Comparison of ENCODE assay signal across 8 cellular contexts in the genomic region with DNA sequence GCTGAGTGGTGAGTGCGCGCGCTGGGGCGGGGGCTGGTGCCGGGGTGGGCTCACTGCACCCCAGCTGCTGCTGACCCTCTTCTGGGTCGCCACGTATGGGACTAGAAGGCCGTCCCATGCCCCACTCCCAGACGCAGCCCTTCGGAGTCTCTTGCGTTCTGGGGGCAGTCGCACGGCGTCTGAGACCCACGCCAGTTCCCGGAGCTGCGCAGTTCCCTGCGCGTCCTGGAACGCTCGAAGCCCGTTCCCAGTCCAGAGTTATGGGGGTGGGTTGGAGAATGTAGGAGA. TPM values are rescaled to one million over a fixed set of nuclear protein-coding genes. Genes with fewer than 3 reads are reported as not detected.
DNase-seq lines count a peak whose midpoint lies in the region; ATAC-seq and TF ChIP-seq lines count a peak whose summit lies in the region.

No MANE protein-coding gene starts in this region.

- H3K27ac Mint-ChIP-seq in naive thymus-derived CD4-positive, alpha-beta T cell: peak overlapping the region in 1 of 9 donors; percentile 30

- peaks cover 0 to 4% (median 0%) of the 10 kb centered on the region in 11 donors for H3K9me3 Mint-ChIP-seq in naive thymus-derived CD4-positive, alpha-beta T cell

- peaks cover 0 to 3% (median 0%) of the 10 kb centered on the region in 5 donors for H3K36me3 Mint-ChIP-seq in naive thymus-derived CD4-positive, alpha-beta T cell

- WGBS in esophagus, 2 donors: 0 to 3% methylated on average over 21 to 22 of the region's 22 CpGs

- peaks cover 22% of the 10 kb centered on the region for H3K36me3 ChIP-seq in MG63
- H3K36me3 ChIP-seq in esophagus (ENCODE audit: control insufficient read depth in 2 of 2, insufficient read depth in 2 of 2, low read length in 1 of 2): no peaks in the 10 kb centered on the region
- no peaks in the 10 kb centered on the region for H3K36me3 ChIP-seq in naive thymus-derived CD4-positive, alpha-beta T cell (ENCODE audit: control insufficient read depth in 2 of 3, insufficient read depth in 3 of 3, low read length in 3 of 3)

- intact Hi-C loops in naive thymus-derived CD4-positive, alpha-beta T cell (cut with micrococcal nuclease): loop anchor here (1.0 to 2.0 kb wide), 2 partner anchors 28 kb away; partner anchors contain the start of gene BTG4 (in 1 of the 2)

- peak overlapping the region in 9 of 10 donors; percentile 22 to 88 (median 82) for H3K4me3 Mint-ChIP-seq in naive thymus-derived CD4-positive, alpha-beta T cell

- no peak for TF ChIP-seq CTCF in AG04449 (IDR thresholded peaks at IDR 0.05; ENCODE audit: insufficient read depth, low read length, missing control alignments)

- peak overlapping the region; percentile 28 to 34 for H3K27ac ChIP-seq in esophagus (ENCODE audit: low read depth in 2 of 2, low read length in 1 of 2)
- H3K27ac ChIP-seq in naive thymus-derived CD4-positive, alpha-beta T cell (ENCODE audit: low read depth, low read length): no peak overlapping the region

- CTCF ChIA-PET in AG04449 (lab: Yijun Ruan, JAX): interaction anchor here (1.1 to 1.5 kb wide), 3 partner anchors 9 to 64 kb away, joined by 3 to 7 read pairs (median 3); no protein-coding TSS in a partner anchor
- CTCF ChIA-PET in naive thymus-derived CD4-positive, alpha-beta T cell (lab: Charles Lee): no interaction called here

- DNase-seq in AG04449 (ENCODE audit: low read depth, low spot score): no peak
- no peak for DNase-seq in MG63
- peak in 1 of 9 donors; percentile 11 for DNase-seq in naive thymus-derived CD4-positive, alpha-beta T cell
- DNase-seq in RPMI8226: no peak
- no peak for DNase-seq in LoVo (ENCODE audit: low spot score)

- H3K9me3 ChIP-seq in MG63 (peaks cover 2% of the 10 kb centered on the region; the same call in 1 of the 2 replicates), esophagus (ENCODE audit: control insufficient read depth in 2 of 2, insufficient read depth in 1 of 2, low read depth in 1 of 2, low read length in 1 of 2) (no peaks in the 10 kb centered on the region)
- H3K9me3 ChIP-seq in naive thymus-derived CD4-positive, alpha-beta T cell (ENCODE audit: control insufficient read depth in 2 of 3, low read length in 3 of 3): no peaks in the 10 kb centered on the region

- peaks cover 0 to 10% of the 10 kb centered on the region in 2 donors for H3K4me1 ChIP-seq in esophagus (ENCODE audit: control insufficient read depth in 2 of 2, insufficient read depth in 2 of 2, low read length in 1 of 2)
- H3K4me1 ChIP-seq in naive thymus-derived CD4-positive, alpha-beta T cell (ENCODE audit: control insufficient read depth in 2 of 2, insufficient read depth in 2 of 2, low read length in 2 of 2): peaks cover 4 to 20% of the 10 kb centered on the region in 2 donors

- ATAC-seq in naive thymus-derived CD4-positive, alpha-beta T cell: no peak
- ATAC-seq in HG03457 (IDR thresholded peaks at IDR 0.05; ENCODE audit: unreplicated experiment): no peak
- ATAC-seq in GM19328 (IDR thresholded peaks at IDR 0.05; ENCODE audit: unreplicated experiment): no peak

- H3K27me3 ChIP-seq in MG63 (no peaks in the 10 kb centered on the region), esophagus (ENCODE audit: control insufficient read depth in 1 of 2, insufficient read depth in 2 of 2, low read length in 2 of 2) (peaks cover 0 to 5% of the 10 kb centered on the region in 2 donors)
- peaks cover 3 to 4% of the 10 kb centered on the region in 2 donors for H3K27me3 ChIP-seq in naive thymus-derived CD4-positive, alpha-beta T cell (ENCODE audit: control insufficient read depth in 2 of 2, insufficient read depth in 2 of 2, low read length in 2 of 2)

- H3K27me3 Mint-ChIP-seq in naive thymus-derived CD4-positive, alpha-beta T cell: peaks cover 42 to 81% (median 54%) of the 10 kb centered on the region in 5 donors

- H3K4me1 Mint-ChIP-seq in naive thymus-derived CD4-positive, alpha-beta T cell: peaks cover 14 to 38% (median 30%) of the 10 kb centered on the region in 7 donors

- peak overlapping the region; percentile 82 for H3K4me3 ChIP-seq in AG04449 (ENCODE audit: low read depth, low read length)
- H3K4me3 ChIP-seq in MG63: peak overlapping the region; percentile 59
- peak overlapping the region; percentile 51 for H3K4me3 ChIP-seq in esophagus (ENCODE audit: low read depth in 1 of 2, low read length in 2 of 2)
- peak overlapping the region; percentile 31 for H3K4me3 ChIP-seq in naive thymus-derived CD4-positive, alpha-beta T cell (ENCODE audit: low read length)

- POLR2A ChIA-PET in AG04449 (lab: Yijun Ruan, JAX): interaction anchor here (2.3 to 2.4 kb wide), 2 partner anchors 9 to 17 kb away, joined by 7 to 8 read pairs; no protein-coding TSS in a partner anchor
- POLR2A ChIA-PET in naive thymus-derived CD4-positive, alpha-beta T cell (lab: Charles Lee): no interaction called here

RNA-seq across cellular contexts. Expression of gene LAYN, which starts 0.3 kb away (rescaled TPM):
- 57.3 and 72.7 TPM in 2 replicates for total RNA-seq in MG63 (2014; rRNA removed; shearing (Covaris generic); ENCODE audit: low replicate concordance)
- polyA plus RNA-seq in esophagus: 1 to 10 TPM; 1.4 to 2.9 TPM
- 1 to 10 TPM in 2 of 5 experiments, under 1 TPM in 3; 0.27 to 8.7 (median 0.87) TPM for total RNA-seq in naive thymus-derived CD4-positive, alpha-beta T cell
- polyA plus RNA-seq in naive thymus-derived CD4-positive, alpha-beta T cell: under 1 TPM; 0.12 to 0.27 TPM

RNA-seq across cellular contexts. Expression of gene HOATZ, which starts 26.3 kb away (rescaled TPM):
- total RNA-seq in MG63 (2014; rRNA removed; shearing (Covaris generic); ENCODE audit: low replicate concordance): not detected in 2 replicates
- not detected for polyA plus RNA-seq in esophagus
- total RNA-seq in naive thymus-derived CD4-positive, alpha-beta T cell: not detected
- not detected for polyA plus RNA-seq in naive thymus-derived CD4-positive, alpha-beta T cell

RNA-seq across cellular contexts. Expression of gene BTG4, which starts 28.7 kb away (rescaled TPM):
- total RNA-seq in MG63 (2014; rRNA removed; shearing (Covaris generic); ENCODE audit: low replicate concordance): not detected in 2 replicates
- not detected for polyA plus RNA-seq in esophagus
- total RNA-seq in naive thymus-derived CD4-positive, alpha-beta T cell: not detected
- polyA plus RNA-seq in naive thymus-derived CD4-positive, alpha-beta T cell: not detected

Comparison
In these comparisons a context has a peak if more than half of its experiments do, and no peak if none do; other contexts are left out.
1. H3K4me3 ChIP-seq: peak in every context shown above with its lines; median percentile 82 in AG04449; 59 in MG63; 51 in esophagus; 31 in naive thymus-derived CD4-positive, alpha-beta T cell.